24 cellular contexts compared by ENCODE assay signal in the genomic region with DNA sequence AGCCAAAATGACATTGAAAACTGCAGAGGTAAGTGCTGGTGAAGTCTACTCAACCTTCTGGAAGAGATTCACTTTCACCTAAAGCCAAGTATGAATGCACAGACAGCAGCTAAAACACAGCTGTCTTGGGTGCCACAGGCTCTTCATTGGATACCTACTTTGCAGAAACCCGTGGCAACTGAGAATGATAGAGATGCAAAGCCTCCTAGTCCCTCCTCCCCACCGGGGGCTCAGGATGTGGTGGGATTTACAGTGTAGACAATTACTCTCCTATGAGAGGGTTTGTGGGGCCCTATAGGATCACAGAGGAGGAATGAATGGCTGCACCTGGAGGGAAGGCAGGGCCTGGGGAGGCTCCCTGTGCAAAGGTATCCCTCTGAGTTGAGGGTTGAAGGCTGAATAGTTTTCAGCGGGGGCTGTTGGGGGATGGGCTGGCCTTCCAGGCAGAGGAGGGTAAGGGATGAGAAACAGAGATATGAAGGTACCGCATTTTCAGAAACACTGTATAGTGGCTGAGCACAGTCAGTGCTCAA.
"Had no signal": no experiment of that assay in that cellular context is flagged by ENCODE, and none has a peak within 500 bp of the region (broad histone marks: within the 10 kb centered on the region; RNA-seq: fewer than 3 reads in every experiment).

No MANE protein-coding gene starts in this region.

- H3K27me3 ChIP-seq: dorsolateral prefrontal cortex, foreskin keratinocyte, heart left ventricle, hepatocyte, right atrium auricular region, thyroid gland, vagina had no signal

- H3K36me3 ChIP-seq: esophagus muscularis mucosa, lower lobe of right lung, prostate gland, right atrium auricular region, stomach, thyroid gland, vagina had no signal

- H3K4me3 ChIP-seq: dorsolateral prefrontal cortex, esophagus muscularis mucosa, gastroesophageal sphincter, heart left ventricle, hepatocyte, lower lobe of right lung, prostate gland, right atrium auricular region, smooth muscle cell, stomach, thyroid gland, vagina had no signal

- H3K79me2 ChIP-seq: hepatocyte had no signal

- H3K9me3 Mint-ChIP-seq: nephron had no signal

- ATAC-seq: foreskin keratinocyte, gastroesophageal sphincter, heart left ventricle, left ventricle myocardium superior, lower lobe of right lung had no signal

- H3K9me3 ChIP-seq: esophagus muscularis mucosa, gastroesophageal sphincter, heart left ventricle, lower lobe of right lung, prostate gland, right atrium auricular region, stomach, thyroid gland, vagina had no signal

- H3K27ac Mint-ChIP-seq: memory B cell, nephron had no signal

- H3K4me2 ChIP-seq: hepatocyte, smooth muscle cell had no signal

- H3K4me3 Mint-ChIP-seq: memory B cell, naive B cell, nephron had no signal

- H3K36me3 Mint-ChIP-seq: memory B cell had no signal

- H2AFZ ChIP-seq: hepatocyte had no signal

- H3K27ac ChIP-seq: esophagus muscularis mucosa, foreskin keratinocyte, gastroesophageal sphincter, heart left ventricle, hepatocyte, lower lobe of right lung, prostate gland, right atrium auricular region, stomach, thyroid gland, vagina had no signal

- DNase-seq: dorsolateral prefrontal cortex; effector CD4-positive, alpha-beta T cell; foreskin keratinocyte; heart left ventricle; left ventricle myocardium superior; lower lobe of right lung; naive B cell; nucleus accumbens; stimulated activated CD4-positive, alpha-beta T cell treated with anti-CD3 and anti-CD28 coated beads, Interleukin-12 subunit alpha, Interleukin-12 subunit beta, amount 100 ng/mL, for 4 hours; stimulated activated CD4-positive, alpha-beta T cell treated with anti-CD3 and anti-CD28 coated beads, Interleukin-1b, Interleukin-23, amount 100 ng/mL, for 48 hours; stimulated activated CD4-positive, alpha-beta T cell treated with anti-CD3 and anti-CD28 coated beads, Interleukin-4, amount 100 ng/mL, for 1 hour; stimulated activated CD8-positive, alpha-beta memory T cell treated with anti-CD3 and anti-CD28 coated beads, Interleukin-4, amount 100 ng/mL, for 48 hours; stimulated activated naive CD4-positive, alpha-beta T cell treated with Interleukin-2 at 50 U/mL for 16 hours; stomach; thyroid gland had no signal

- H3K4me1 ChIP-seq: prostate gland, right atrium auricular region, thyroid gland had no signal
